Comparison of ENCODE assay signal across 1 cellular context in genomic region chr6:26055670-26056582, GRCh38.
TF ChIP-seq lines count a peak whose summit lies in the region.

No MANE protein-coding gene starts in this region.

TF ChIP-seq in HepG2, 621 proteins besides CTCF, POLR2A, EP300 and RAD21 (continued from another document and continues in another):
- TF ChIP-seq BCLAF1 (IDR thresholded peaks at IDR 0.05) (no peak), ZNF138 (CRISPR knock-in tag; IDR thresholded peaks at IDR 0.05; ENCODE audit: low read depth) (no peak), BRF2 (CRISPR knock-in tag; IDR thresholded peaks at IDR 0.05) (no peak), TRIM24 (CRISPR knock-in tag; IDR thresholded peaks at IDR 0.05) (no peak), SKI (IDR thresholded peaks at IDR 0.05; ENCODE audit: partially characterized antibody) (peak; percentile 37), ZBTB7A (CRISPR knock-in tag; IDR thresholded peaks at IDR 0.05) (peak; percentile 69; the same call in 1 of the 2 replicates), ARNT2 (CRISPR knock-in tag; IDR thresholded peaks at IDR 0.05; ENCODE audit: low read depth) (peak; percentile 70), CAMTA2 (CRISPR knock-in tag; IDR thresholded peaks at IDR 0.05; ENCODE audit: borderline replicate concordance) (no peak), ZNF788 (CRISPR knock-in tag; IDR thresholded peaks at IDR 0.05; ENCODE audit: borderline replicate concordance) (peak; percentile 68; the same call in 1 of the 2 replicates), CENPBD1 (CRISPR knock-in tag; IDR thresholded peaks at IDR 0.05; ENCODE audit: borderline replicate concordance, low read depth) (no peak; the same call in 1 of the 2 replicates), DBP (CRISPR knock-in tag; IDR thresholded peaks at IDR 0.05; ENCODE audit: not compliant biosample characterization) (no peak), CEBPB (IDR thresholded peaks at IDR 0.05; ENCODE audit: borderline replicate concordance, low read depth, low read length) (no peak), ZNF232 (CRISPR knock-in tag; IDR thresholded peaks at IDR 0.05; ENCODE audit: borderline replicate concordance) (peak; percentile 95), ADNP (CRISPR knock-in tag; IDR thresholded peaks at IDR 0.05) (no peak), ZBTB8A (CRISPR knock-in tag; IDR thresholded peaks at IDR 0.05; ENCODE audit: borderline replicate concordance, low read depth) (no peak), CHD4 (IDR thresholded peaks at IDR 0.05; ENCODE audit: borderline replicate concordance, low read length) (no peak), FOXA3 (CRISPR knock-in tag; IDR thresholded peaks at IDR 0.05) (peak; percentile 58; the same call in 1 of the 2 replicates), ZNF619 (CRISPR knock-in tag; IDR thresholded peaks at IDR 0.05) (peak; percentile 88; the same call in 1 of the 2 replicates), MAFF (IDR thresholded peaks at IDR 0.05; ENCODE audit: low read depth, low read length) (no peak), KLF12 (CRISPR knock-in tag; IDR thresholded peaks at IDR 0.05; ENCODE audit: borderline replicate concordance) (no peak), SMARCC2 (IDR thresholded peaks at IDR 0.05) (no peak), THAP7 (CRISPR knock-in tag; IDR thresholded peaks at IDR 0.05) (peak; percentile 72; the same call in 1 of the 2 replicates), TCF7 (IDR thresholded peaks at IDR 0.05; ENCODE audit: low read depth) (no peak), GABPA (IDR thresholded peaks at IDR 0.05; ENCODE audit: low read depth, low read length) (no peak), GABPA (CRISPR knock-in tag; IDR thresholded peaks at IDR 0.05; ENCODE audit: low read depth) (0 out of 2 replicates have a peak, but pooled peaks have one; percentile 29), RELA (CRISPR knock-in tag; IDR thresholded peaks at IDR 0.05) (no peak; the same call in 1 of the 2 replicates), RXRB (CRISPR knock-in tag; IDR thresholded peaks at IDR 0.05; ENCODE audit: borderline replicate concordance) (peak; percentile 70; the same call in 1 of the 2 replicates), SNAPC2 (CRISPR knock-in tag; IDR thresholded peaks at IDR 0.05) (peak; percentile 85; the same call in 1 of the 2 replicates), ZNF468 (CRISPR knock-in tag; IDR thresholded peaks at IDR 0.05) (peak; percentile 80; the same call in 1 of the 2 replicates), GATAD2A (CRISPR knock-in tag; IDR thresholded peaks at IDR 0.05) (peak; percentile 32), HMG20B (CRISPR knock-in tag; conservative IDR thresholded peaks at IDR 0.05) (0 out of 2 replicates have a peak, but pooled peaks have one; percentile 17), ZBTB3 (CRISPR knock-in tag; IDR thresholded peaks at IDR 0.05; ENCODE audit: borderline replicate concordance, low read depth) (no peak), E2F5 (CRISPR knock-in tag; conservative IDR thresholded peaks at IDR 0.05) (peak; percentile 28), ZNF747 (CRISPR knock-in tag; IDR thresholded peaks at IDR 0.05; ENCODE audit: borderline replicate concordance) (peak; percentile 69), ELF1 (CRISPR knock-in tag; IDR thresholded peaks at IDR 0.05) (no peak), PAX8 (CRISPR knock-in tag; IDR thresholded peaks at IDR 0.05; ENCODE audit: borderline replicate concordance) (no peak), ZNF354B (CRISPR knock-in tag; IDR thresholded peaks at IDR 0.05) (no peak), STAT6 (CRISPR knock-in tag; IDR thresholded peaks at IDR 0.05; ENCODE audit: borderline replicate concordance) (no peak), USF2 (IDR thresholded peaks at IDR 0.05; ENCODE audit: low read depth, low read length) (no peak; the same call in 1 of the 2 replicates), USF2 (CRISPR knock-in tag; IDR thresholded peaks at IDR 0.05; ENCODE audit: borderline replicate concordance) (no peak), ZNF577 (CRISPR knock-in tag; IDR thresholded peaks at IDR 0.05; ENCODE audit: borderline replicate concordance, low read depth) (no peak), FLYWCH1 (CRISPR knock-in tag; IDR thresholded peaks at IDR 0.05) (peak; percentile 94), ZC3H4 (CRISPR knock-in tag; IDR thresholded peaks at IDR 0.05; ENCODE audit: borderline replicate concordance) (peak; percentile 100), ZNF7 (CRISPR knock-in tag; IDR thresholded peaks at IDR 0.05) (no peak), ZNF160 (CRISPR knock-in tag; IDR thresholded peaks at IDR 0.05) (peak; percentile 84; the same call in 1 of the 2 replicates), ZNF430 (CRISPR knock-in tag; IDR thresholded peaks at IDR 0.05) (peak; percentile 91), ZSCAN31 (CRISPR knock-in tag; IDR thresholded peaks at IDR 0.05; ENCODE audit: low read depth) (peak; percentile 85), ZNF225 (CRISPR knock-in tag; IDR thresholded peaks at IDR 0.05) (0 out of 2 replicates have a peak, but pooled peaks have one; percentile 93), HHEX (CRISPR knock-in tag; IDR thresholded peaks at IDR 0.05) (no peak), FOXO4 (CRISPR knock-in tag; conservative IDR thresholded peaks at IDR 0.05) (no peak), SOX5 (CRISPR knock-in tag; IDR thresholded peaks at IDR 0.05; ENCODE audit: borderline replicate concordance) (peak; percentile 56), MEIS1 (CRISPR knock-in tag; IDR thresholded peaks at IDR 0.05; ENCODE audit: borderline replicate concordance) (peak; percentile 79; the same call in 1 of the 2 replicates), ZMAT5 (CRISPR knock-in tag; IDR thresholded peaks at IDR 0.05; ENCODE audit: borderline replicate concordance, low read depth) (0 out of 2 replicates have a peak, but pooled peaks have one; percentile 70), ARID2 (CRISPR knock-in tag; IDR thresholded peaks at IDR 0.05; ENCODE audit: borderline replicate concordance) (no peak)
